ENCODE assay signal across 11 cellular contexts in the genomic region with DNA sequence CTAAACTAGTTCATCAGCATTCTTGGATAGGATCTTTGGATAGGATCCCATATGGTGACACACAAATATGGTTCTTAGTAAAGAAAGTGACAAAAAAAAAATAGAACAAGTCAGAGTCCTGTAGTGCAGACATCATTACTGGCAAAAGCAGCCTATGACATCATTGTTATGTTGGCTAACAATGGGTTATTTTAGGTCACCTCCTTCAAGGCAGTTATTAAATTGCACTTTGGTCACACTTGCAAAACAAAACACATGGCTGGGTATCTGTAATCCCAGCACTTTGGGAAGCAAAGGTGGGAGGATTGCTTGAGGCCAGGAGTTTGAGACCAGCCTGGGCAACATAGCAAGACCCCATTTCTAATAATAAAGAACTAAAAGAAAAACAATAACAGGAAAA.
DNase-seq lines count a peak whose midpoint lies in the region; ATAC-seq, FAIRE-seq and TF ChIP-seq lines count a peak whose summit lies in the region.
"Had no signal": no experiment of that assay in that cellular context is flagged by ENCODE, and none has a peak within 500 bp of the region (broad histone marks: within the 10 kb centered on the region; RNA-seq: fewer than 3 reads in every experiment).

No MANE protein-coding gene starts in this region.

- no peaks in the 10 kb centered on the region for H3K79me2 ChIP-seq in OCI-LY7 (ENCODE audit: insufficient read depth, low read depth, low read length)

- TF ChIP-seq CTCF in HEK293 (tag by site-specific recombination; IDR thresholded peaks at IDR 0.05) (no peak), choroid plexus epithelial cell (conservative IDR thresholded peaks at IDR 0.05; ENCODE audit: low read depth, low read length) (no peak), liver (IDR thresholded peaks at IDR 0.05; ENCODE audit: low read depth, low read length, missing input control) (no peak), OCI-LY7 (conservative IDR thresholded peaks at IDR 0.05; ENCODE audit: low read length) (no peak)

- ATAC-seq in HG03442 (IDR thresholded peaks at IDR 0.05; ENCODE audit: unreplicated experiment), result no peak

- H2AFZ ChIP-seq in OCI-LY7 (ENCODE audit: low read length), result no peak overlapping the region

- CTCF ChIA-PET in HEK293 (lab: Yijun Ruan, JAX) (no interaction called here), OCI-LY7 (lab: Charles Lee; ENCODE audit: unreplicated experiment) (no interaction called here)

- no peaks in the 10 kb centered on the region for H4K20me1 ChIP-seq in OCI-LY7 (ENCODE audit: insufficient read depth, low read length)

- POLR2A ChIA-PET in HEK293 (lab: Yijun Ruan, JAX), result no interaction called here
- POLR2A ChIA-PET in OCI-LY7 (lab: Charles Lee), result no interaction called here

- peak; percentile 17 for DNase-seq in A172 (ENCODE audit: low spot score)
- DNase-seq in choroid plexus epithelial cell (ENCODE audit: low read depth), result peak; percentile 79
- DNase-seq in OCI-LY7 (ENCODE audit: low spot score), result no peak
- no peak for DNase-seq in H54 (ENCODE audit: insufficient read length, low spot score)
- no peak for DNase-seq in NCI-H146 treated with DMSO at 0.1 percent for 48 hours (lab: John Stamatoyannopoulos, UW; ENCODE audit: unreplicated experiment)
- DNase-seq: activated naive CD4-positive, alpha-beta T cell treated with anti-CD3 and anti-CD28 coated beads, Interleukin-2, amount 50 U/mL, for 16 hours; Peyer's patch had no signal

- H3K9ac ChIP-seq in liver (ENCODE audit: low read depth in 1 of 2, low read length in 2 of 2), result no peak overlapping the region

- TF ChIP-seq RAD21 in liver (IDR thresholded peaks at IDR 0.05), result peak in 1 of 2 donors; percentile 33

- H3K4me1 ChIP-seq in HEK293 (ENCODE audit: control insufficient read depth, insufficient read depth, low read length), result no peaks in the 10 kb centered on the region
- peaks cover 0 to 3% (median under 1%) of the 10 kb centered on the region in 4 donors for H3K4me1 ChIP-seq in liver (ENCODE audit: control insufficient read depth in 4 of 4, insufficient read depth in 4 of 4, low read length in 3 of 4)
- H3K4me1 ChIP-seq in OCI-LY7 (ENCODE audit: insufficient read depth, low read length, poor library complexity, severe bottlenecking), result no peaks in the 10 kb centered on the region
- H3K4me1 ChIP-seq: tibial nerve had no signal

- H3K27ac ChIP-seq in HEK293 (ENCODE audit: extremely low read depth, low read depth, low read length), result no peak overlapping the region
- H3K27ac ChIP-seq in liver (ENCODE audit: low read depth in 1 of 2, low read length in 2 of 2), result no peak overlapping the region
- no peak overlapping the region for H3K27ac ChIP-seq in OCI-LY7 (ENCODE audit: low read depth, low read length, poor library complexity, severe bottlenecking)
- H3K27ac ChIP-seq: Peyer's patch had no signal

- intact Hi-C loops in OCI-LY7 (cut with micrococcal nuclease; ENCODE audit: unreplicated experiment), result no loop called here

- no peak for FAIRE-seq in H54 (lab: Jason Lieb, UNC)

- no peaks in the 10 kb centered on the region for H3K27me3 ChIP-seq in liver (ENCODE audit: control insufficient read depth in 4 of 4, insufficient read depth in 4 of 4, low read length in 3 of 4)
- H3K27me3 ChIP-seq: Peyer's patch, tibial nerve had no signal

- H3K9me3 ChIP-seq in HEK293 (ENCODE audit: control insufficient read depth, insufficient read depth, low read depth, low read length) (no peaks in the 10 kb centered on the region), liver (ENCODE audit: control insufficient read depth in 4 of 4, low read length in 3 of 4) (no peaks in the 10 kb centered on the region), OCI-LY7 (ENCODE audit: low read length) (no peaks in the 10 kb centered on the region)
- H3K9me3 ChIP-seq: Peyer's patch had no signal

- no peak overlapping the region for H3K4me2 ChIP-seq in OCI-LY7 (ENCODE audit: low read length)

- H3K9me2 ChIP-seq in OCI-LY7 (ENCODE audit: insufficient read depth, low read length), result no peaks in the 10 kb centered on the region

- TF ChIP-seq POLR2A in H54 (IDR thresholded peaks at IDR 0.05; ENCODE audit: low read depth, low read length), result no peak

- H3K36me3 ChIP-seq in HEK293 (ENCODE audit: control insufficient read depth in 2 of 2, insufficient read depth in 1 of 2, low read length in 2 of 2) (no peaks in the 10 kb centered on the region), liver (ENCODE audit: control insufficient read depth in 4 of 4, insufficient read depth in 3 of 4, low read depth in 1 of 4, low read length in 3 of 4) (peaks cover 0 to 2% (median 0%) of the 10 kb centered on the region in 4 donors), OCI-LY7 (ENCODE audit: insufficient read depth, low read length) (no peaks in the 10 kb centered on the region)
- H3K36me3 ChIP-seq: Peyer's patch had no signal

- H3K4me3 ChIP-seq in HEK293 (ENCODE audit: low read depth, low read length) (no peak overlapping the region), choroid plexus epithelial cell (ENCODE audit: low read depth, low read length) (no peak overlapping the region), liver (ENCODE audit: low read depth in 1 of 3, low read length in 3 of 3) (no peak overlapping the region), OCI-LY7 (ENCODE audit: low read depth, low read length, poor library complexity, severe bottlenecking) (no peak overlapping the region)
- H3K4me3 ChIP-seq: Peyer's patch, tibial nerve had no signal

- no TSS peak for BruUV-seq in OCI-LY7 (replicated peaks; lab: Mats Ljungman, UMichigan)

TF ChIP-seq in HEK293, 187 proteins besides CTCF, POLR2A, EP300 and RAD21 (continues in another document):
- peak; percentile 86 for TF ChIP-seq ZNF629 (tag by site-specific recombination; IDR thresholded peaks at IDR 0.05)

TF ChIP-seq in liver, 16 proteins besides CTCF, POLR2A, EP300 and RAD21:
- TF ChIP-seq, protein P1, sequence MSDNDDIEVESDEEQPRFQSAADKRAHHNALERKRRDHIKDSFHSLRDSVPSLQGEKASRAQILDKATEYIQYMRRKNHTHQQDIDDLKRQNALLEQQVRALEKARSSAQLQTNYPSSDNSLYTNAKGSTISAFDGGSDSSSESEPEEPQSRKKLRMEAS (IDR thresholded peaks at IDR 0.05), result peak; percentile 11
- TF ChIP-seq SP1 (IDR thresholded peaks at IDR 0.05) (peak; percentile 77), FOXA1 (IDR thresholded peaks at IDR 0.05) (no peak), YY1 (IDR thresholded peaks at IDR 0.05) (peak; percentile 19), TAF1 (conservative IDR thresholded peaks at IDR 0.05) (no peak), HNF4A (conservative IDR thresholded peaks at IDR 0.05) (peak; percentile 66 to 85), NR2F2 (IDR thresholded peaks at IDR 0.05) (no peak), HNF4G (IDR thresholded peaks at IDR 0.05) (peak; percentile 38), EGR1 (IDR thresholded peaks at IDR 0.05; ENCODE audit: low read depth in 2 of 2) (peak in 1 of 2 donors; percentile 31), GABPA (IDR thresholded peaks at IDR 0.05 in 1 of 2, conservative IDR thresholded peaks at IDR 0.05 in 1 of 2) (peak in 1 of 2 donors; percentile 14), FOXA2 (IDR thresholded peaks at IDR 0.05) (no peak), RXRA (IDR thresholded peaks at IDR 0.05) (peak; percentile 83 to 92), JUND (IDR thresholded peaks at IDR 0.05) (peak; percentile 59 to 90)
- TF ChIP-seq, protein P2, sequence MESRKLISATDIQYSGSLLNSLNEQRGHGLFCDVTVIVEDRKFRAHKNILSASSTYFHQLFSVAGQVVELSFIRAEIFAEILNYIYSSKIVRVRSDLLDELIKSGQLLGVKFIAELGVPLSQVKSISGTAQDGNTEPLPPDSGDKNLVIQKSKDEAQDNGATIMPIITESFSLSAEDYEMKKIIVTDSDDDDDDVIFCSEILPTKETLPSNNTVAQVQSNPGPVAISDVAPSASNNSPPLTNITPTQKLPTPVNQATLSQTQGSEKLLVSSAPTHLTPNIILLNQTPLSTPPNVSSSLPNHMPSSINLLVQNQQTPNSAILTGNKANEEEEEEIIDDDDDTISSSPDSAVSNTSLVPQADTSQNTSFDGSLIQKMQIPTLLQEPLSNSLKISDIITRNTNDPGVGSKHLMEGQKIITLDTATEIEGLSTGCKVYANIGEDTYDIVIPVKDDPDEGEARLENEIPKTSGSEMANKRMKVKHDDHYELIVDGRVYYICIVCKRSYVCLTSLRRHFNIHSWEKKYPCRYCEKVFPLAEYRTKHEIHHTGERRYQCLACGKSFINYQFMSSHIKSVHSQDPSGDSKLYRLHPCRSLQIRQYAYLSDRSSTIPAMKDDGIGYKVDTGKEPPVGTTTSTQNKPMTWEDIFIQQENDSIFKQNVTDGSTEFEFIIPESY (IDR thresholded peaks at IDR 0.05), result no peak
- TF ChIP-seq, protein P3, sequence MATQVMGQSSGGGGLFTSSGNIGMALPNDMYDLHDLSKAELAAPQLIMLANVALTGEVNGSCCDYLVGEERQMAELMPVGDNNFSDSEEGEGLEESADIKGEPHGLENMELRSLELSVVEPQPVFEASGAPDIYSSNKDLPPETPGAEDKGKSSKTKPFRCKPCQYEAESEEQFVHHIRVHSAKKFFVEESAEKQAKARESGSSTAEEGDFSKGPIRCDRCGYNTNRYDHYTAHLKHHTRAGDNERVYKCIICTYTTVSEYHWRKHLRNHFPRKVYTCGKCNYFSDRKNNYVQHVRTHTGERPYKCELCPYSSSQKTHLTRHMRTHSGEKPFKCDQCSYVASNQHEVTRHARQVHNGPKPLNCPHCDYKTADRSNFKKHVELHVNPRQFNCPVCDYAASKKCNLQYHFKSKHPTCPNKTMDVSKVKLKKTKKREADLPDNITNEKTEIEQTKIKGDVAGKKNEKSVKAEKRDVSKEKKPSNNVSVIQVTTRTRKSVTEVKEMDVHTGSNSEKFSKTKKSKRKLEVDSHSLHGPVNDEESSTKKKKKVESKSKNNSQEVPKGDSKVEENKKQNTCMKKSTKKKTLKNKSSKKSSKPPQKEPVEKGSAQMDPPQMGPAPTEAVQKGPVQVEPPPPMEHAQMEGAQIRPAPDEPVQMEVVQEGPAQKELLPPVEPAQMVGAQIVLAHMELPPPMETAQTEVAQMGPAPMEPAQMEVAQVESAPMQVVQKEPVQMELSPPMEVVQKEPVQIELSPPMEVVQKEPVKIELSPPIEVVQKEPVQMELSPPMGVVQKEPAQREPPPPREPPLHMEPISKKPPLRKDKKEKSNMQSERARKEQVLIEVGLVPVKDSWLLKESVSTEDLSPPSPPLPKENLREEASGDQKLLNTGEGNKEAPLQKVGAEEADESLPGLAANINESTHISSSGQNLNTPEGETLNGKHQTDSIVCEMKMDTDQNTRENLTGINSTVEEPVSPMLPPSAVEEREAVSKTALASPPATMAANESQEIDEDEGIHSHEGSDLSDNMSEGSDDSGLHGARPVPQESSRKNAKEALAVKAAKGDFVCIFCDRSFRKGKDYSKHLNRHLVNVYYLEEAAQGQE (IDR thresholded peaks at IDR 0.05), result no peak
- TF ChIP-seq, protein P4, sequence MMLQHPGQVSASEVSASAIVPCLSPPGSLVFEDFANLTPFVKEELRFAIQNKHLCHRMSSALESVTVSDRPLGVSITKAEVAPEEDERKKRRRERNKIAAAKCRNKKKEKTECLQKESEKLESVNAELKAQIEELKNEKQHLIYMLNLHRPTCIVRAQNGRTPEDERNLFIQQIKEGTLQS (IDR thresholded peaks at IDR 0.05), result peak; percentile 66

Comparison
In these comparisons a context has a peak if more than half of its experiments do, and no peak if none do; other contexts are left out.
1. DNase-seq: peak in A172 (single experiment) and choroid plexus epithelial cell (single experiment); none in OCI-LY7 (single experiment), H54 (single experiment) and NCI-H146 treated with DMSO at 0.1 percent for 48 hours (single experiment).